In genomic region chr1:153661111-153661708, GRCh38 we compare ENCODE assay signal across 3 cellular contexts.
A peak's percentile ranks its signal among the peaks of the same experiment; 100 is the strongest.
TF ChIP-seq lines count a peak whose summit lies in the region.

No MANE protein-coding gene starts in this region.

TF ChIP-seq in SK-N-SH treated with all-trans-retinoic acid at 6 μM for 48 hours, 23 proteins besides CTCF, POLR2A, EP300 and RAD21:
- TF ChIP-seq TSHZ2 (CRISPR knock-in tag; IDR thresholded peaks at IDR 0.05), result no peak
- TF ChIP-seq CREB5 (CRISPR knock-in tag; IDR thresholded peaks at IDR 0.05; ENCODE audit: low read depth), result 0 out of 2 replicates have a peak, but pooled peaks have one; percentile 35
- TF ChIP-seq TOX (CRISPR knock-in tag; IDR thresholded peaks at IDR 0.05; ENCODE audit: borderline replicate concordance), result 0 out of 2 replicates have a peak, but pooled peaks have one; percentile 32
- TF ChIP-seq ZNF8 (CRISPR knock-in tag; IDR thresholded peaks at IDR 0.05), result no peak

TF ChIP-seq in SK-N-SH, 30 proteins besides CTCF, POLR2A, EP300 and RAD21:
- TF ChIP-seq ELF1 (IDR thresholded peaks at IDR 0.05) (no peak), SMC3 (IDR thresholded peaks at IDR 0.05; ENCODE audit: low read depth, low read length) (no peak), JUND (IDR thresholded peaks at IDR 0.05) (no peak), SIN3A (IDR thresholded peaks at IDR 0.05; ENCODE audit: borderline replicate concordance, low read depth, low read length) (no peak), MEF2A (IDR thresholded peaks at IDR 0.05; ENCODE audit: borderline replicate concordance, low read depth) (no peak), FOSL2 (IDR thresholded peaks at IDR 0.05; ENCODE audit: borderline replicate concordance, low read depth) (no peak)

TF ChIP-seq in GM12878, 131 proteins besides CTCF, POLR2A, EP300 and RAD21:
- TF ChIP-seq MTA3 (IDR thresholded peaks at IDR 0.05; ENCODE audit: borderline replicate concordance, low read length) (peak; percentile 44; the same call in 1 of the 2 replicates), TCF3 (IDR thresholded peaks at IDR 0.05; ENCODE audit: borderline replicate concordance, insufficient read depth, low read depth, low read length) (no peak), ATF2 (IDR thresholded peaks at IDR 0.05; ENCODE audit: low read length) (peak; percentile 32; the same call in 1 of the 2 replicates), POLR2AphosphoS2 (IDR thresholded peaks at IDR 0.05; ENCODE audit: low read depth, low read length) (0 out of 2 replicates have a peak, but pooled peaks have one; percentile 35), ETV6 (conservative IDR thresholded peaks at IDR 0.05 in 1 of 2, IDR thresholded peaks at IDR 0.05 in 1 of 2; ENCODE audit: borderline replicate concordance in 1 of 2, low read depth in 1 of 2) (no peak), NFIC (IDR thresholded peaks at IDR 0.05; ENCODE audit: low read depth, low read length) (0 out of 2 replicates have a peak, but pooled peaks have one; percentile 22), RUNX3 (IDR thresholded peaks at IDR 0.05; ENCODE audit: low read length) (peak; percentile 12; the same call in 1 of the 2 replicates), BCL3 (IDR thresholded peaks at IDR 0.05; ENCODE audit: borderline replicate concordance, insufficient read depth, low read depth, low read length, poor library complexity, severe bottlenecking) (peak; percentile 20), ZBTB33 (IDR thresholded peaks at IDR 0.05) (no peak), MLLT1 (IDR thresholded peaks at IDR 0.05) (no peak), POLR2AphosphoS5 (IDR thresholded peaks at IDR 0.05; ENCODE audit: low read length) (peak; percentile 83; the same call in 1 of the 2 replicates), POU2F2 (IDR thresholded peaks at IDR 0.05; ENCODE audit: borderline replicate concordance, low read depth, low read length) (0 out of 3 replicates have a peak, but pooled peaks have one; percentile 27), ZNF217 (IDR thresholded peaks at IDR 0.05) (no peak), PML (IDR thresholded peaks at IDR 0.05; ENCODE audit: low read length) (peak; percentile 48; the same call in 1 of the 2 replicates)
